Comparison of ENCODE assay signal across 20 cellular contexts in the genomic region with DNA sequence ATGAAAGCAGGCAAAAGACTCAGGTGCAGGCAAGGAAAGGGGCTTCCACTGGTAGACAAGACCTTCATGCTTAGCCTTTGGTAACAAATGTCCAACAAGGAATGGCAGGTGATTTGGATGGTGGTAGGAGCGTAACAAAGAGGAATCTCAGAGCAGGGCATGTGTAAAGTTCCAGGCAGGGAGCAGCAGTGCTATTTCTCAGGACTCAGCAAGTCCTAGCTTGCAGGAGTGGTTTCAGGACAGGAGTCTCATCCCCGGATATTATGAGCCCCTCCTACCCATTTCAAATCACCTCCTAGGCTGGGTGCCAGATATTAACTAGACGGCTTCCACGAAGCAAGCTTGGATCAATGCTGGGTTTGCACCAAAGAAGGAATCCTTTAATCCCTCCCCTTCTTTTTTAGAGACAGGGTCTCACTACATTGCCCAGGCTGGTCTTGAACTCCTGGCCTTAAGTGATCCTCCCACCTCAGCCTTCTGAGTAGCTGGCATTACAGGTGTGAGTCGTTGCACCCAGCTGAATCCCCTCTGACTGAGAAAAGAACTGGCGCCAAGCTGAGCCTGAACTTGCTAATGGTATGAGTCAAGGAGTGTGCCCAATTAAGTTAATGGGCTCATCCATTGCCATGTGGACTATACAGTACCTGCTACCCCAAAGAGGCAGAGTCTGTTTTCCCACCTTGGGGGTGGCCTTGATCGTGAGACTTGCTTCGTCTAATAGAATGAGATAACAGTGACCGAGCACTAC.
A peak's percentile ranks its signal among the peaks of the same experiment; 100 is the strongest.
DNase-seq lines count a peak whose midpoint lies in the region; ATAC-seq, FAIRE-seq and TF ChIP-seq lines count a peak whose summit lies in the region.
"Had no signal": no experiment of that assay in that cellular context is flagged by ENCODE, and none has a peak within 500 bp of the region (broad histone marks: within the 10 kb centered on the region; RNA-seq: fewer than 3 reads in every experiment).

No MANE protein-coding gene starts in this region.

- DNase-seq in activated CD4-positive, alpha-beta T cell treated with anti-CD3 and anti-CD28 coated beads for 36 hours: peak; percentile 68
- DNase-seq in activated CD4-positive, alpha-beta T cell treated with anti-CD3 and anti-CD28 coated beads for 1 hour: no peak
- DNase-seq in IMR-90 (no peak), astrocyte (ENCODE audit: low read depth) (no peak), neural progenitor cell (ENCODE audit: low spot score) (no peak), GM19239 (ENCODE audit: insufficient read length, low spot score) (no peak), kidney (no peak)
- DNase-seq: amniotic stem cell; C1 segment of cervical spinal cord; DMS79 treated with DMSO at 0.1 percent for 48 hours; effector CD8-positive, alpha-beta T cell; naive thymus-derived CD8-positive, alpha-beta T cell; NCI-H1436; small intestine; testis had no signal

- H2BK20ac ChIP-seq in IMR-90 (ENCODE audit: low read depth, low read length): peak overlapping the region; percentile 67; the same call in 1 of the 2 replicates

- intact Hi-C loops in activated CD4-positive, alpha-beta T cell treated with anti-CD3 and anti-CD28 coated beads for 36 hours (cut with DNase I, micrococcal nuclease): loop anchor here in 1 of 2 experiments (5.0 kb wide), 1 partner anchor 66 kb away; no protein-coding TSS in a partner anchor
- intact Hi-C loops in IMR-90 (cut with micrococcal nuclease) (no loop called here), kidney (cut with DNase I) (no loop called here)

- CTCF ChIA-PET in activated CD4-positive, alpha-beta T cell treated with anti-CD3 and anti-CD28 coated beads for 36 hours (lab: Charles Lee): interaction anchor here (0.8 to 1.7 kb wide), 3 partner anchors 8 to 16 kb away, joined by 5 to 7 read pairs (median 5); no protein-coding TSS in a partner anchor
- CTCF ChIA-PET in IMR-90 (lab: Yijun Ruan, JAX): no interaction called here

- no peaks in the 10 kb centered on the region for H3K27me3 ChIP-seq in IMR-90 (ENCODE audit: control insufficient read depth, insufficient read depth, low read length)
- H3K27me3 ChIP-seq in astrocyte (ENCODE audit: insufficient read depth, low read length): no peaks in the 10 kb centered on the region
- no peaks in the 10 kb centered on the region for H3K27me3 ChIP-seq in neural progenitor cell
- H3K27me3 ChIP-seq: testis had no signal

- no peaks in the 10 kb centered on the region for H3K79me1 ChIP-seq in IMR-90 (ENCODE audit: low read depth in 1 of 2, low read length in 2 of 2)

- H3K4me3 ChIP-seq in IMR-90 (ENCODE audit: insufficient read depth, low read depth, low read length) (no peak overlapping the region), astrocyte (ENCODE audit: insufficient read depth, low read depth, low read length) (no peak overlapping the region), neural progenitor cell (no peak overlapping the region), kidney (ENCODE audit: low read length in 2 of 2) (no peak overlapping the region)
- H3K4me3 ChIP-seq: prostate gland, testis had no signal

- no peak overlapping the region for H3K4me3 Mint-ChIP-seq in activated CD4-positive, alpha-beta T cell treated with anti-CD3 and anti-CD28 coated beads for 36 hours
- H3K4me3 Mint-ChIP-seq in astrocyte (ENCODE audit: unreplicated experiment): no peak overlapping the region
- H3K4me3 Mint-ChIP-seq in neural progenitor cell: no peak overlapping the region
- H3K4me3 Mint-ChIP-seq: central memory CD8-positive, alpha-beta T cell; naive thymus-derived CD8-positive, alpha-beta T cell had no signal

- peak overlapping the region; percentile 57; the same call in 1 of the 2 replicates for H2AK5ac ChIP-seq in IMR-90 (ENCODE audit: low read depth, low read length)

- H3K36me3 ChIP-seq in IMR-90 (ENCODE audit: control insufficient read depth, insufficient read depth, low read length) (no peaks in the 10 kb centered on the region), astrocyte (ENCODE audit: insufficient read depth, low read length) (no peaks in the 10 kb centered on the region), neural progenitor cell (no peaks in the 10 kb centered on the region), kidney (ENCODE audit: control insufficient read depth in 1 of 2, insufficient read depth in 2 of 2, low read length in 2 of 2) (no peaks in the 10 kb centered on the region)
- H3K36me3 ChIP-seq: prostate gland had no signal

- H2BK15ac ChIP-seq in IMR-90 (ENCODE audit: low read depth, low read length): peak overlapping the region; percentile 62; the same call in 1 of the 3 replicates

- no peak for TF ChIP-seq CTCF in IMR-90 (conservative IDR thresholded peaks at IDR 0.05; ENCODE audit: low read depth, low read length)
- no peak for TF ChIP-seq CTCF in astrocyte (IDR thresholded peaks at IDR 0.05; ENCODE audit: insufficient read depth, low read depth, low read length)
- TF ChIP-seq CTCF in neural progenitor cell (IDR thresholded peaks at IDR 0.05): no peak
- no peak for TF ChIP-seq CTCF in kidney (IDR thresholded peaks at IDR 0.05; ENCODE audit: borderline replicate concordance, extremely low read depth, insufficient read depth)

- H3K9me1 ChIP-seq in IMR-90 (ENCODE audit: insufficient read depth, low read length): peaks cover 11% of the 10 kb centered on the region

- H3K9ac ChIP-seq in IMR-90 (ENCODE audit: low read depth, low read length) (no peak overlapping the region), astrocyte (ENCODE audit: low read length) (no peak overlapping the region), neural progenitor cell (no peak overlapping the region), kidney (ENCODE audit: low read length in 2 of 2) (no peak overlapping the region)

- peaks cover 3% of the 10 kb centered on the region; the same call in 1 of the 2 replicates for H3K9me3 ChIP-seq in IMR-90 (ENCODE audit: control insufficient read depth, insufficient read depth, low read length)
- H3K9me3 ChIP-seq in astrocyte (ENCODE audit: insufficient read depth, low read depth, low read length): peaks cover 3% of the 10 kb centered on the region
- H3K9me3 ChIP-seq in neural progenitor cell (ENCODE audit: low read depth): no peaks in the 10 kb centered on the region
- no peaks in the 10 kb centered on the region for H3K9me3 ChIP-seq in kidney (ENCODE audit: control insufficient read depth in 1 of 2, low read length in 2 of 2)
- H3K9me3 ChIP-seq: prostate gland, testis had no signal

- peaks cover 9% of the 10 kb centered on the region for H3K9me3 Mint-ChIP-seq in activated CD4-positive, alpha-beta T cell treated with anti-CD3 and anti-CD28 coated beads for 36 hours (ENCODE audit: low read depth)
- no peaks in the 10 kb centered on the region for H3K9me3 Mint-ChIP-seq in astrocyte (ENCODE audit: unreplicated experiment)
- H3K9me3 Mint-ChIP-seq in neural progenitor cell: peaks cover 2% of the 10 kb centered on the region
- H3K9me3 Mint-ChIP-seq: central memory CD8-positive, alpha-beta T cell had no signal

- peaks cover 78% of the 10 kb centered on the region for H3K4me1 Mint-ChIP-seq in activated CD4-positive, alpha-beta T cell treated with anti-CD3 and anti-CD28 coated beads for 36 hours
- H3K4me1 Mint-ChIP-seq in astrocyte (ENCODE audit: low read depth, unreplicated experiment) (peaks cover 34% of the 10 kb centered on the region), neural progenitor cell (peaks cover 44% of the 10 kb centered on the region)

- H3K79me2 ChIP-seq in astrocyte (ENCODE audit: insufficient read depth, low read length): no peaks in the 10 kb centered on the region
- H3K79me2 ChIP-seq in neural progenitor cell (ENCODE audit: low read depth): no peaks in the 10 kb centered on the region

- peaks cover 20% of the 10 kb centered on the region for H3F3A ChIP-seq in neural progenitor cell (ENCODE audit: low read depth)

- H3K27ac ChIP-seq in IMR-90 (ENCODE audit: insufficient read depth, low read length) (no peak overlapping the region), astrocyte (ENCODE audit: low read depth, low read length) (no peak overlapping the region), neural progenitor cell (no peak overlapping the region), kidney (ENCODE audit: low read depth in 2 of 2, low read length in 2 of 2) (no peak overlapping the region)
- H3K27ac ChIP-seq: prostate gland, testis had no signal

- H3K4me2 ChIP-seq in IMR-90 (ENCODE audit: low read depth, low read length) (no peak overlapping the region), astrocyte (ENCODE audit: low read length) (no peak overlapping the region), neural progenitor cell (no peak overlapping the region)

- peak overlapping the region; percentile 28; the same call in 1 of the 2 replicates for H3K18ac ChIP-seq in IMR-90 (ENCODE audit: low read depth, low read length)

- H3K27ac Mint-ChIP-seq in activated CD4-positive, alpha-beta T cell treated with anti-CD3 and anti-CD28 coated beads for 36 hours: peak overlapping the region; percentile 10
- peak overlapping the region; percentile 85 for H3K27ac Mint-ChIP-seq in astrocyte (ENCODE audit: unreplicated experiment)
- peak overlapping the region; percentile 44 for H3K27ac Mint-ChIP-seq in neural progenitor cell

- 0 out of 2 replicates have a peak overlapping the region, but pooled peaks have one; percentile 24 for H4K91ac ChIP-seq in IMR-90 (ENCODE audit: insufficient read depth, low read depth, low read length)

- H4K8ac ChIP-seq in IMR-90 (ENCODE audit: low read depth in 2 of 2, low read length in 2 of 2): peak overlapping the region in 1 of 2 experiments; percentile 33; a peak in 1 of 4 replicates

- peak overlapping the region; percentile 82 for H3K4ac ChIP-seq in IMR-90 (ENCODE audit: low read depth, low read length)

- H3K56ac ChIP-seq in IMR-90 (ENCODE audit: extremely low read depth, insufficient read depth, low read length): no peak overlapping the region

- H2AFZ ChIP-seq in IMR-90 (replicated peaks; ENCODE audit: low read length, poor library complexity) (no peak overlapping the region), astrocyte (ENCODE audit: low read depth, low read length) (no peak overlapping the region), neural progenitor cell (replicated peaks) (no peak overlapping the region)

- peak; percentile 3 for ATAC-seq in activated CD4-positive, alpha-beta T cell treated with anti-CD3 and anti-CD28 coated beads for 36 hours
- ATAC-seq in IMR-90 (ENCODE audit: low read depth): no peak
- ATAC-seq in HG02852 (IDR thresholded peaks at IDR 0.05; ENCODE audit: unreplicated experiment): no peak
- ATAC-seq: naive thymus-derived CD8-positive, alpha-beta T cell had no signal

- H4K20me1 ChIP-seq in IMR-90 (ENCODE audit: insufficient read depth, low read length): no peaks in the 10 kb centered on the region
- H4K20me1 ChIP-seq in astrocyte (ENCODE audit: insufficient read depth, low read length): no peaks in the 10 kb centered on the region
- H4K20me1 ChIP-seq in neural progenitor cell (ENCODE audit: low read depth): no peaks in the 10 kb centered on the region

- BruUV-seq in IMR-90 (replicated peaks; lab: Mats Ljungman, UMichigan): no TSS peak

- peak overlapping the region; percentile 71; the same call in 1 of the 2 replicates for H3K14ac ChIP-seq in IMR-90 (replicated peaks; ENCODE audit: low read depth, low read length)

- FAIRE-seq in astrocyte (lab: Jason Lieb, UNC) (no peak), GM19239 (lab: Jason Lieb, UNC) (no peak), kidney (lab: Jason Lieb, UNC) (no peak)
- FAIRE-seq: A204.1, islet of Langerhans, small intestine had no signal

- TF ChIP-seq RAD21 in IMR-90 (IDR thresholded peaks at IDR 0.05; ENCODE audit: low read length): no peak

- dilution Hi-C loops in IMR-90 (cut with HindIII; ENCODE audit: low sequenced_read_pairs, unreplicated experiment): no loop called here

- TF ChIP-seq POLR2A in IMR-90 (IDR thresholded peaks at IDR 0.05; ENCODE audit: low read depth, low read length): no peak

- in situ Hi-C loops in IMR-90 (cut with MboI; ENCODE audit: low sequenced_read_pairs): no loop called here

- peak overlapping the region; percentile 29 for H2BK5ac ChIP-seq in IMR-90 (ENCODE audit: low read depth, low read length, poor library complexity, severe bottlenecking)

- 100% methylated on average over 1 of the region's 9 CpGs; no CpG with 5 or more reads in 1 of the 2 experiments for WGBS in IMR-90 (ENCODE audit: extremely low coverage in 2 of 2, insufficient read length in 1 of 2), 2 experiments

- no peaks in the 10 kb centered on the region for H3K27me3 Mint-ChIP-seq in activated CD4-positive, alpha-beta T cell treated with anti-CD3 and anti-CD28 coated beads for 36 hours
- H3K27me3 Mint-ChIP-seq in astrocyte (ENCODE audit: low read depth, unreplicated experiment) (no peaks in the 10 kb centered on the region), neural progenitor cell (ENCODE audit: insufficient read depth, low read depth) (peaks cover 3% of the 10 kb centered on the region)
- H3K27me3 Mint-ChIP-seq: central memory CD8-positive, alpha-beta T cell had no signal

- H3K4me1 ChIP-seq in IMR-90 (ENCODE audit: control insufficient read depth, insufficient read depth, low read length) (peaks cover 9% of the 10 kb centered on the region), astrocyte (ENCODE audit: insufficient read depth, low read length) (peaks cover 33% of the 10 kb centered on the region), neural progenitor cell (peaks cover 36% of the 10 kb centered on the region), kidney (ENCODE audit: control insufficient read depth in 1 of 2, insufficient read depth in 1 of 2, low read depth in 1 of 2, low read length in 2 of 2) (no peaks in the 10 kb centered on the region)
- H3K4me1 ChIP-seq: prostate gland had no signal

- H2AK9ac ChIP-seq in IMR-90 (replicated peaks; ENCODE audit: low read depth, low read length, poor library complexity): no peak overlapping the region

- no peak overlapping the region for H4K5ac ChIP-seq in IMR-90 (ENCODE audit: low read depth, low read length)

- H3K36me3 Mint-ChIP-seq in activated CD4-positive, alpha-beta T cell treated with anti-CD3 and anti-CD28 coated beads for 36 hours (ENCODE audit: low read depth): peaks cover 14% of the 10 kb centered on the region
- peaks cover 2% of the 10 kb centered on the region for H3K36me3 Mint-ChIP-seq in astrocyte (ENCODE audit: low read depth, unreplicated experiment)
- no peaks in the 10 kb centered on the region for H3K36me3 Mint-ChIP-seq in neural progenitor cell
- H3K36me3 Mint-ChIP-seq: naive thymus-derived CD8-positive, alpha-beta T cell had no signal

- H3K23ac ChIP-seq in IMR-90 (ENCODE audit: low read depth, low read length): 0 out of 2 replicates have a peak overlapping the region, but pooled peaks have one; percentile 41

- H2BK120ac ChIP-seq in IMR-90 (ENCODE audit: low read depth, low read length): peak overlapping the region; percentile 88

- POLR2A ChIA-PET in activated CD4-positive, alpha-beta T cell treated with anti-CD3 and anti-CD28 coated beads for 36 hours (lab: Charles Lee): no interaction called here
- POLR2A ChIA-PET in IMR-90 (lab: Charles Lee; ENCODE audit: unreplicated experiment): no interaction called here

Comparison
In these comparisons a context has a peak if more than half of its experiments do, and no peak if none do; other contexts are left out.
1. H3K27ac Mint-ChIP-seq: peak in every context shown above with its lines; median percentile 85 in astrocyte; 44 in neural progenitor cell; 10 in activated CD4-positive, alpha-beta T cell treated with anti-CD3 and anti-CD28 coated beads for 36 hours.